Comparison of ENCODE assay signal across 25 cellular contexts in the genomic region with DNA sequence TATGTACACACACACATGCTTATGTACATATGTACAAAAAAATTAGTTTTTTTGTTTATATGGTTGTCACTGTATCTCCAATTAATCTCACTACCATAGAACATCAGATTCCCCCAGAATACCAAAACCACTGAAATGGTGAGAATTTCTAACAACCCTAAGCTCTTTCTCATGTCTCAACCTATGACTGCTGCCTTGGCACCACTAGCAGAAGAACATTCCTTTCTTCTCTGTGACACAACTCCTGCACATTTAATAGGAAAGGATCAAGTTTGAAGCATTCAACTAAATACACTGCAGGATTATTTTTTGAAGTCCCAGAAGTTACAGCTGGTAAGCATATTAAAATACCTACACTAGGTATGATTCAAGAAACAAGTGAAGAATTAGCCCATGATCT.
DNase-seq lines count a peak whose midpoint lies in the region; ATAC-seq, FAIRE-seq and TF ChIP-seq lines count a peak whose summit lies in the region.
"Had no signal": no experiment of that assay in that cellular context is flagged by ENCODE, and none has a peak within 500 bp of the region (broad histone marks: within the 10 kb centered on the region; RNA-seq: fewer than 3 reads in every experiment).

No MANE protein-coding gene starts in this region.

- intact Hi-C loops in posterior cingulate gyrus (cut with DNase I), result no loop called here

- CTCF ChIA-PET in A549 (lab: Yijun Ruan, JAX), result interaction anchor here (0.8 to 2.3 kb wide), 5 partner anchors 10 to 155 kb away, joined by 3 to 9 read pairs (median 3); no protein-coding TSS in a partner anchor

- H3K4me2 ChIP-seq in A549 (no peak overlapping the region), GM23248 (ENCODE audit: unreplicated experiment) (no peak overlapping the region)
- H3K4me2 ChIP-seq: BLaER1, GM23338 had no signal

- H2AFZ ChIP-seq in GM23248, result no peak overlapping the region
- H2AFZ ChIP-seq: GM23338 had no signal

- H3K9me3 ChIP-seq in A549 (0 out of 3 replicates have a peak, but pooled peaks cover 2% of the 10 kb centered on the region), GM23248 (ENCODE audit: low read depth) (no peaks in the 10 kb centered on the region)

- no peaks in the 10 kb centered on the region for H3K79me2 ChIP-seq in GM23248 (ENCODE audit: insufficient read depth)

- POLR2A ChIA-PET in A549 (lab: Yijun Ruan, JAX), result no interaction called here

- peaks cover 7% of the 10 kb centered on the region; the same call in 1 of the 2 replicates for H3F3A ChIP-seq in GM23248 (ENCODE audit: insufficient read depth)

- H3K9ac ChIP-seq in GM23248, result no peak overlapping the region
- H3K9ac ChIP-seq: BLaER1 had no signal

- no peaks in the 10 kb centered on the region for H3K9me2 ChIP-seq in GM23248 (ENCODE audit: insufficient read depth)

- no peak for TF ChIP-seq POLR2A in A549 (IDR thresholded peaks at IDR 0.05; ENCODE audit: low read length)

- TF ChIP-seq RAD21 in A549 (conservative IDR thresholded peaks at IDR 0.05 in 1 of 2, IDR thresholded peaks at IDR 0.05 in 1 of 2), result no peak

- H3K4me1 ChIP-seq in A549, result no peaks in the 10 kb centered on the region
- no peaks in the 10 kb centered on the region for H3K4me1 ChIP-seq in GM23248 (ENCODE audit: insufficient read depth)
- H3K4me1 ChIP-seq: BLaER1 had no signal

- H3K27ac ChIP-seq in A549, result no peak overlapping the region
- no peak overlapping the region for H3K27ac ChIP-seq in GM23248
- no peak overlapping the region for H3K27ac ChIP-seq in caudate nucleus (ENCODE audit: low read depth, low read length)
- H3K27ac ChIP-seq: 22Rv1, BLaER1, C4-2B had no signal

- ATAC-seq in A549 (no peak), HG03571 (IDR thresholded peaks at IDR 0.05; ENCODE audit: unreplicated experiment) (no peak)
- ATAC-seq: GM12878, GM23338, HCT116 had no signal

- FAIRE-seq in A549 (lab: Jason Lieb, UNC), result peak; percentile 56
- FAIRE-seq: A204.1, D721Med, GM12878, GM19239 had no signal

- in situ Hi-C loops in GM23248 (cut with MboI), result no loop called here

- DNase-seq in A549 (ENCODE audit: low read depth in 1 of 2, low spot score in 1 of 2), result no peak
- peak; percentile 45 for DNase-seq in GM23248
- peak; percentile 62 for DNase-seq in astrocyte of the hippocampus (ENCODE audit: low read depth, low spot score)
- peak; percentile 85 for DNase-seq in retinal pigment epithelial cell (ENCODE audit: low read depth)
- no peak for DNase-seq in posterior cingulate gyrus
- DNase-seq in HUDEP-2 (lab: John Stamatoyannopoulos, UW; ENCODE audit: unreplicated experiment in 76 of 76), result no peak
- DNase-seq in caudate nucleus (lab: John Stamatoyannopoulos, UW), result no peak
- DNase-seq: ACHN; CD4-positive, CD25-positive, alpha-beta regulatory T cell; CD8-positive, alpha-beta memory T cell; DMS 273 treated with DMSO at 0.1 percent for 48 hours; DMS79; EL; GDM1; H9 had no signal

- no peaks in the 10 kb centered on the region for H3K27me3 ChIP-seq in GM23248 (replicated peaks; ENCODE audit: insufficient read depth)
- H3K27me3 ChIP-seq: BLaER1 had no signal

- TF ChIP-seq EP300 in A549 (IDR thresholded peaks at IDR 0.05), result no peak

- H3K4me3 ChIP-seq in A549 (no peak overlapping the region), GM23248 (no peak overlapping the region), retinal pigment epithelial cell (ENCODE audit: low read length) (no peak overlapping the region)
- H3K4me3 ChIP-seq: BLaER1, GM12878, GM23338 had no signal

- no peak for TF ChIP-seq CTCF in A549 (IDR thresholded peaks at IDR 0.05)
- no peak for TF ChIP-seq CTCF in retinal pigment epithelial cell (conservative IDR thresholded peaks at IDR 0.05; ENCODE audit: low read depth, low read length)

- H4K20me1 ChIP-seq in GM23248 (ENCODE audit: insufficient read depth), result no peaks in the 10 kb centered on the region
- H4K20me1 ChIP-seq: BLaER1 had no signal

- no peaks in the 10 kb centered on the region for H3K36me3 ChIP-seq in GM23248 (ENCODE audit: low read depth)
- H3K36me3 ChIP-seq: BLaER1 had no signal

TF ChIP-seq in A549, 52 proteins besides CTCF, POLR2A, EP300 and RAD21:
- TF ChIP-seq SMC3 (IDR thresholded peaks at IDR 0.05) (no peak), ATOH8 (CRISPR knock-in tag; IDR thresholded peaks at IDR 0.05; ENCODE audit: low read depth) (no peak), ZFP36 (IDR thresholded peaks at IDR 0.05; ENCODE audit: borderline replicate concordance, partially characterized antibody) (no peak)

Comparison
In these comparisons a context has a peak if more than half of its experiments do, and no peak if none do; other contexts are left out.
1. DNase-seq: peak in GM23248 (single experiment), astrocyte of the hippocampus (single experiment) and retinal pigment epithelial cell (single experiment); none in A549 (0 of 2), posterior cingulate gyrus (0 of 10), HUDEP-2 (0 of 76) and caudate nucleus (0 of 61).